In the genomic region with DNA sequence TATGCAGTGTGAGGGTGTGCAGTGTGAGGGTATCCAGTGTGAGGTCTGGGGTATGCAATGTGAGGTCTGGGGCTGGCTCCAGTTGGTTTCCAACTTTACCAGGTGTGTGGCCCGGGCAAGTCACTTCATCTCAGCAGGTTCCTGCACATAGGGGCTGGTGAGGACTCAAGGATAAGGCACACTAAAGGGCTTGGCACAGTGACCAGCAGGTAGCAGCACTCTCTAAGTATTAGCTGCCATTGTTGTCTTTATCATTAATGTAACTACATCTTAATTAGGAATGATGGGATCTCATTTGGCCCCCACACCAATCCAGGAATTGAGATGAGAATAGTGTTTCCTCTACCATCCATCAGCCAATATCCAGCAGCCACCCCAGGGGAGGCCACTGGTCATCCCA, we compare ENCODE assay signal across 21 cellular contexts.
DNase-seq lines count a peak whose midpoint lies in the region; ATAC-seq, FAIRE-seq and TF ChIP-seq lines count a peak whose summit lies in the region.
"Had no signal": no experiment of that assay in that cellular context is flagged by ENCODE, and none has a peak within 500 bp of the region (broad histone marks: within the 10 kb centered on the region; RNA-seq: fewer than 3 reads in every experiment).

No MANE protein-coding gene starts in this region.

- H3K4me2 ChIP-seq in OCI-LY3 (ENCODE audit: low read length): no peak overlapping the region
- H3K4me2 ChIP-seq in H1 (ENCODE audit: insufficient read depth in 1 of 2, low read depth in 2 of 2, low read length in 2 of 2): no peak overlapping the region
- H3K4me2 ChIP-seq: A549 had no signal

- no peak overlapping the region for H4K5ac ChIP-seq in H1 (ENCODE audit: insufficient read length, low read depth, low read length)

- CTCF ChIA-PET in H1 (lab: Charles Lee; ENCODE audit: partially characterized antibody): interaction anchor here (1.5 kb wide), 1 partner anchor 16 kb away, joined by 6 read pairs; no protein-coding TSS in a partner anchor
- CTCF ChIA-PET in activated CD8-positive, alpha-beta memory T cell treated with anti-CD3 and anti-CD28 coated beads, Interleukin-2, amount 10 ng/mL, durations not matched to agents 7 days and 5 days (lab: Charles Lee): no interaction called here

- no peaks in the 10 kb centered on the region; the same call in 1 of the 2 replicates for H3K79me1 ChIP-seq in H1 (ENCODE audit: low read depth, low read length)

- ATAC-seq in foreskin keratinocyte: no peak
- ATAC-seq in upper lobe of right lung: peak; percentile 5
- no peak for ATAC-seq in activated CD8-positive, alpha-beta memory T cell treated with anti-CD3 and anti-CD28 coated beads, Interleukin-2, amount 10 ng/mL, durations not matched to agents 7 days and 5 days
- ATAC-seq: HepG2 had no signal

- peaks cover 12% of the 10 kb centered on the region for H3K27me3 Mint-ChIP-seq in activated CD8-positive, alpha-beta memory T cell treated with anti-CD3 and anti-CD28 coated beads, Interleukin-2, amount 10 ng/mL, durations not matched to agents 7 days and 5 days

- H4K91ac ChIP-seq in H1 (replicated peaks; ENCODE audit: insufficient read length, low read length): no peak overlapping the region

- no peak for TF ChIP-seq POLR2A in H1 (IDR thresholded peaks at IDR 0.05; ENCODE audit: control extremely low read depth in 1 of 2, low read depth in 2 of 2, low read length in 2 of 2)

- no peak overlapping the region for H3K4me3 Mint-ChIP-seq in activated CD8-positive, alpha-beta memory T cell treated with anti-CD3 and anti-CD28 coated beads, Interleukin-2, amount 10 ng/mL, durations not matched to agents 7 days and 5 days
- H3K4me3 Mint-ChIP-seq: CD4-positive, alpha-beta memory T cell; HFFc6 had no signal

- FAIRE-seq in H1 (lab: Jason Lieb, UNC): no peak
- FAIRE-seq: A549, D721Med, G401.6, GM12891, HepG2 had no signal

- H3K9me3 ChIP-seq in OCI-LY3 (ENCODE audit: insufficient read depth, low read length) (no peaks in the 10 kb centered on the region), H1 (ENCODE audit: insufficient read depth in 2 of 2, low read depth in 1 of 2, low read length in 1 of 2) (peaks cover 0 to 5% of the 10 kb centered on the region in 2 experiments; a peak in 1 of 4 replicates), upper lobe of right lung (no peaks in the 10 kb centered on the region)
- H3K9me3 ChIP-seq: A549, BE2C, HAP-1 had no signal

- H3K4ac ChIP-seq in H1 (replicated peaks; ENCODE audit: insufficient read length, low read depth, low read length): no peak overlapping the region

- no peak overlapping the region for H2AFZ ChIP-seq in OCI-LY3 (ENCODE audit: low read depth, low read length)
- no peak overlapping the region for H2AFZ ChIP-seq in H1 (ENCODE audit: low read length)
- H2AFZ ChIP-seq: GM23248 had no signal

- peaks cover 54% of the 10 kb centered on the region for H3K79me2 ChIP-seq in OCI-LY3 (ENCODE audit: low read length)
- no peaks in the 10 kb centered on the region for H3K79me2 ChIP-seq in H1 (ENCODE audit: control insufficient read depth in 1 of 2, insufficient read depth in 2 of 2, low read length in 2 of 2)

- H3K27me3 ChIP-seq in OCI-LY3 (ENCODE audit: low read depth, low read length) (no peaks in the 10 kb centered on the region), H1 (replicated peaks in 1 of 4; ENCODE audit: control insufficient read depth in 3 of 4, extremely low read depth in 1 of 4, insufficient read depth in 3 of 4, low read length in 3 of 4) (no peaks in the 10 kb centered on the region), foreskin keratinocyte (no peaks in the 10 kb centered on the region), upper lobe of right lung (no peaks in the 10 kb centered on the region)
- H3K27me3 ChIP-seq: BE2C had no signal

- TF ChIP-seq EP300 in H1 (IDR thresholded peaks at IDR 0.05; ENCODE audit: borderline replicate concordance in 1 of 2, low read depth in 2 of 2, low read length in 2 of 2): no peak

- H3K36me3 ChIP-seq in OCI-LY3 (replicated peaks; ENCODE audit: low read depth, low read length) (no peaks in the 10 kb centered on the region), H1 (ENCODE audit: control insufficient read depth in 2 of 4, insufficient read depth in 4 of 4, low read length in 3 of 4) (no peaks in the 10 kb centered on the region; a peak in 1 of 8 replicates), upper lobe of right lung (no peaks in the 10 kb centered on the region)
- H3K36me3 ChIP-seq: BE2C, HAP-1 had no signal

- TF ChIP-seq RAD21 in H1 (IDR thresholded peaks at IDR 0.05 in 1 of 2, conservative IDR thresholded peaks at IDR 0.05 in 1 of 2; ENCODE audit: low read depth in 2 of 2, low read length in 2 of 2): no peak

- no peak overlapping the region for H2BK5ac ChIP-seq in H1 (ENCODE audit: low read depth, low read length)

- H3K9ac ChIP-seq in OCI-LY3 (ENCODE audit: low read length) (no peak overlapping the region), H1 (replicated peaks in 1 of 4; ENCODE audit: extremely low read depth in 1 of 4, low read depth in 3 of 4, low read length in 3 of 4) (no peak overlapping the region)
- H3K9ac ChIP-seq: GM23248 had no signal

- intact Hi-C loops in upper lobe of right lung (cut with DNase I): no loop called here

- no peaks in the 10 kb centered on the region; the same call in 1 of the 2 replicates for H3K23me2 ChIP-seq in H1 (ENCODE audit: low read depth, low read length)

- no peak overlapping the region for H3K18ac ChIP-seq in H1 (ENCODE audit: extremely low read depth, low read length)

- H2BK120ac ChIP-seq in H1 (replicated peaks; ENCODE audit: low read depth, low read length): no peak overlapping the region

- WGBS in H1 (ENCODE audit: extremely low coverage in 1 of 2, insufficient coverage in 1 of 2, insufficient read length in 1 of 2, insufficient replicate concordance in 2 of 2, low coverage in 1 of 2, low lambda C conversion rate in 2 of 2, missing lambda C conversion rate in 1 of 2), 2 experiments: 72% methylated on average over 1 of the region's 1 CpG; no CpG with 5 or more reads in 1 of the 2 experiments

- DNase-seq in H1 (ENCODE audit: low read depth in 1 of 2, low spot score in 2 of 2) (no peak), foreskin keratinocyte (no peak), upper lobe of right lung (no peak), epidermal melanocyte (ENCODE audit: insufficient read length, low spot score) (no peak)
- DNase-seq in activated CD8-positive, alpha-beta memory T cell treated with anti-CD3 and anti-CD28 coated beads, Interleukin-2, amount 10 ng/mL, durations not matched to agents 7 days and 5 days: no peak
- DNase-seq in stimulated activated CD4-positive, alpha-beta T cell treated with anti-CD3 and anti-CD28 coated beads, Interleukin-4, amount 100 ng/mL, for 1 hour: no peak
- DNase-seq: BE2C; CD4-positive, alpha-beta memory T cell; DMS153; DMS79 treated with DMSO at 0.1 percent for 48 hours; EL; GM23248; HFFc6 had no signal

- no peak overlapping the region for H4K8ac ChIP-seq in H1 (ENCODE audit: extremely low read depth, insufficient read depth, low read length)

- no peak overlapping the region for H2AK5ac ChIP-seq in H1 (ENCODE audit: low read depth, low read length)

- no peak overlapping the region for H3K23ac ChIP-seq in H1 (ENCODE audit: insufficient read length)

- H3K4me1 Mint-ChIP-seq in activated CD8-positive, alpha-beta memory T cell treated with anti-CD3 and anti-CD28 coated beads, Interleukin-2, amount 10 ng/mL, durations not matched to agents 7 days and 5 days: no peaks in the 10 kb centered on the region
- H3K4me1 Mint-ChIP-seq: CD4-positive, alpha-beta memory T cell had no signal

- H3K4me1 ChIP-seq in OCI-LY3 (ENCODE audit: low read length) (peaks cover 38% of the 10 kb centered on the region), H1 (replicated peaks in 1 of 4; ENCODE audit: control insufficient read depth in 3 of 4, insufficient read depth in 4 of 4, low read length in 3 of 4) (peaks cover 0 to 7% (median 2%) of the 10 kb centered on the region in 4 experiments; a peak in 5 of 7 replicates), foreskin keratinocyte (peaks cover 5% of the 10 kb centered on the region), upper lobe of right lung (no peaks in the 10 kb centered on the region)
- H3K4me1 ChIP-seq: A549, BE2C, HAP-1 had no signal

- H3K14ac ChIP-seq in H1 (ENCODE audit: insufficient read length): peak overlapping the region; percentile 5

- POLR2A ChIA-PET in H1 (lab: Charles Lee; ENCODE audit: partially characterized antibody): no interaction called here

- H3K9me3 Mint-ChIP-seq in activated CD8-positive, alpha-beta memory T cell treated with anti-CD3 and anti-CD28 coated beads, Interleukin-2, amount 10 ng/mL, durations not matched to agents 7 days and 5 days (ENCODE audit: low read depth): no peaks in the 10 kb centered on the region
- H3K9me3 Mint-ChIP-seq: HFFc6 had no signal

- peak; percentile 15; the same call in 1 of the 2 replicates for TF ChIP-seq CTCF in OCI-LY3 (IDR thresholded peaks at IDR 0.05; ENCODE audit: low read depth, low read length)
- TF ChIP-seq CTCF in H1 (IDR thresholded peaks at IDR 0.05; ENCODE audit: control extremely low read depth in 1 of 3, insufficient read depth in 1 of 3, low read depth in 1 of 3, low read length in 3 of 3): no peak
- TF ChIP-seq CTCF in foreskin keratinocyte (conservative IDR thresholded peaks at IDR 0.05): peak; percentile 30
- TF ChIP-seq CTCF in upper lobe of right lung (IDR thresholded peaks at IDR 0.05): no peak

- H3K36me3 Mint-ChIP-seq in activated CD8-positive, alpha-beta memory T cell treated with anti-CD3 and anti-CD28 coated beads, Interleukin-2, amount 10 ng/mL, durations not matched to agents 7 days and 5 days: no peaks in the 10 kb centered on the region
- H3K36me3 Mint-ChIP-seq: CD4-positive, alpha-beta memory T cell had no signal

- no peak overlapping the region for H2BK15ac ChIP-seq in H1 (ENCODE audit: low read length)

- H3K27ac Mint-ChIP-seq in activated CD8-positive, alpha-beta memory T cell treated with anti-CD3 and anti-CD28 coated beads, Interleukin-2, amount 10 ng/mL, durations not matched to agents 7 days and 5 days: no peak overlapping the region
- H3K27ac Mint-ChIP-seq: CD4-positive, alpha-beta memory T cell; HFFc6 had no signal

- no peak overlapping the region for H3K27ac ChIP-seq in OCI-LY3 (ENCODE audit: low read length)
- no peak overlapping the region for H3K27ac ChIP-seq in H1 (ENCODE audit: low read depth, low read length)
- H3K27ac ChIP-seq in foreskin keratinocyte: no peak overlapping the region
- H3K27ac ChIP-seq in upper lobe of right lung: no peak overlapping the region
- H3K27ac ChIP-seq: C4-2B, GM23248 had no signal

- no peak overlapping the region for H2BK12ac ChIP-seq in H1 (ENCODE audit: low read depth, low read length)

- H4K20me1 ChIP-seq in OCI-LY3 (ENCODE audit: insufficient read depth, low read length) (peaks cover 84% of the 10 kb centered on the region), H1 (replicated peaks in 1 of 2; ENCODE audit: control insufficient read depth in 1 of 2, insufficient read depth in 2 of 2, low read length in 2 of 2) (no peaks in the 10 kb centered on the region)

- H2BK20ac ChIP-seq in H1 (ENCODE audit: low read length): no peak overlapping the region

- H3K4me3 ChIP-seq in OCI-LY3 (ENCODE audit: low read length) (no peak overlapping the region), H1 (ENCODE audit: extremely low read depth in 1 of 4, insufficient read depth in 2 of 4, low read depth in 3 of 4, low read length in 4 of 4) (no peak overlapping the region), upper lobe of right lung (no peak overlapping the region)
- H3K4me3 ChIP-seq: A549, GM23248, HAP-1 had no signal

- H3K56ac ChIP-seq in H1 (replicated peaks; ENCODE audit: insufficient read length, low read depth, low read length): no peak overlapping the region

Comparison
In these comparisons a context has a peak if more than half of its experiments do, and no peak if none do; other contexts are left out.
1. CTCF ChIP-seq: peak in OCI-LY3 (single experiment) and foreskin keratinocyte (single experiment); none in H1 (0 of 3) and upper lobe of right lung (single experiment).